In genomic region chr14:41604793-41605534, GRCh38 we compare ENCODE assay signal across 9 cellular contexts. TPM values are rescaled to one million over a fixed set of nuclear protein-coding genes. Genes with fewer than 3 reads are reported as not detected.
A peak's percentile ranks its signal among the peaks of the same experiment; 100 is the strongest.
DNase-seq lines count a peak whose midpoint lies in the region; ATAC-seq, FAIRE-seq and TF ChIP-seq lines count a peak whose summit lies in the region.
"Had no signal": no experiment of that assay in that cellular context is flagged by ENCODE, and none has a peak within 500 bp of the region (broad histone marks: within the 10 kb centered on the region; RNA-seq: fewer than 3 reads in every experiment).

No MANE protein-coding gene starts in this region.

- H3K4me3 ChIP-seq in K562 (peak overlapping the region; percentile 13; the same call in 1 of the 2 replicates), kidney (ENCODE audit: low read length in 2 of 2) (peak overlapping the region; percentile 52 to 53), stomach smooth muscle (ENCODE audit: low read length in 2 of 2) (peak overlapping the region; percentile 62 to 78)

- no peak overlapping the region for H3K27ac Mint-ChIP-seq in activated naive CD4-positive, alpha-beta T cell treated with anti-CD3 and anti-CD28 coated beads, Interleukin-2, amount 10 ng/mL, durations not matched to agents 7 days and 5 days
- H3K27ac Mint-ChIP-seq: CD4-positive, CD25-positive, alpha-beta regulatory T cell had no signal

- FAIRE-seq in K562 (lab: Jason Lieb, UNC) (no peak), kidney (lab: Jason Lieb, UNC) (no peak)

- no TSS peak for BruUV-seq in K562 (replicated peaks; lab: Mats Ljungman, UMichigan)

- intact Hi-C loops in K562 (cut with micrococcal nuclease) (no loop called here), kidney (cut with DNase I) (no loop called here)

- H3K4me1 ChIP-seq in K562 (replicated peaks in 1 of 2; ENCODE audit: control insufficient read depth in 2 of 2, insufficient read depth in 2 of 2, low read length in 2 of 2) (no peaks in the 10 kb centered on the region), kidney (ENCODE audit: control insufficient read depth in 1 of 2, insufficient read depth in 1 of 2, low read depth in 1 of 2, low read length in 2 of 2) (peaks cover 0 to 10% of the 10 kb centered on the region in 2 donors), stomach smooth muscle (ENCODE audit: control insufficient read depth, insufficient read depth, low read length) (peaks cover 23% of the 10 kb centered on the region)

- 0% methylated on average over 11 of the region's 29 CpGs for WGBS in K562 (ENCODE audit: insufficient coverage, low coverage, missing lambda C conversion rate)

- peaks cover 60% of the 10 kb centered on the region for H3K27me3 Mint-ChIP-seq in activated naive CD4-positive, alpha-beta T cell treated with anti-CD3 and anti-CD28 coated beads, Interleukin-2, amount 10 ng/mL, durations not matched to agents 7 days and 5 days

- H3K79me2 ChIP-seq in K562 (ENCODE audit: control insufficient read depth, insufficient read depth, low read length): no peaks in the 10 kb centered on the region

- no peak for TF ChIP-seq RAD21 in K562 (CRISPR knock-in tag; conservative IDR thresholded peaks at IDR 0.05 in 1 of 2, IDR thresholded peaks at IDR 0.05 in 1 of 2)

- ATAC-seq in K562 (peak; percentile 68), HG03432 (IDR thresholded peaks at IDR 0.05; ENCODE audit: unreplicated experiment) (no peak), HG02973 (IDR thresholded peaks at IDR 0.05; ENCODE audit: unreplicated experiment) (no peak)

- H3K4me1 Mint-ChIP-seq in activated naive CD4-positive, alpha-beta T cell treated with anti-CD3 and anti-CD28 coated beads, Interleukin-2, amount 10 ng/mL, durations not matched to agents 7 days and 5 days: peaks cover 24% of the 10 kb centered on the region

- H3K27ac ChIP-seq in K562 (ENCODE audit: extremely low read depth, low read depth, low read length) (no peak overlapping the region), kidney (ENCODE audit: low read depth in 2 of 2, low read length in 2 of 2) (peak overlapping the region in 1 of 2 donors; percentile 38), stomach smooth muscle (ENCODE audit: low read length) (peak overlapping the region; percentile 55)

- TF ChIP-seq POLR2A in K562 (conservative IDR thresholded peaks at IDR 0.05): no peak

- H4K20me1 ChIP-seq in K562 (replicated peaks; ENCODE audit: control insufficient read depth, insufficient read depth, low read length): no peaks in the 10 kb centered on the region

- in situ Hi-C loops in K562 (cut with MboI): no loop called here

- TF ChIP-seq CTCF in K562 (IDR thresholded peaks at IDR 0.05 in 2 of 3, conservative IDR thresholded peaks at IDR 0.05 in 1 of 3; ENCODE audit: insufficient read depth in 2 of 3, low read depth in 1 of 3, low read length in 3 of 3) (no peak), kidney (IDR thresholded peaks at IDR 0.05; ENCODE audit: borderline replicate concordance, extremely low read depth, insufficient read depth) (no peak)

- H3K27me3 ChIP-seq in K562 (ENCODE audit: control insufficient read depth in 2 of 2, insufficient read depth in 2 of 2, low read length in 2 of 2): no peaks in the 10 kb centered on the region; a peak in 1 of 5 replicates
- H3K27me3 ChIP-seq in stomach smooth muscle (ENCODE audit: control insufficient read depth in 1 of 2, insufficient read depth in 2 of 2, low read length in 2 of 2): peaks cover 33 to 39% of the 10 kb centered on the region in 2 donors

- H3K9ac ChIP-seq in K562 (ENCODE audit: insufficient read depth in 1 of 2, low read depth in 2 of 2, low read length in 2 of 2) (peak overlapping the region in 1 of 2 experiments; percentile 25; a peak in 2 of 4 replicates), kidney (ENCODE audit: low read length in 2 of 2) (no peak overlapping the region), stomach smooth muscle (ENCODE audit: low read length in 2 of 2) (peak overlapping the region; percentile 42 to 67)

- H3K9me3 ChIP-seq in K562 (replicated peaks; ENCODE audit: control insufficient read depth, insufficient read depth, low read depth, low read length) (no peaks in the 10 kb centered on the region), kidney (ENCODE audit: control insufficient read depth in 1 of 2, low read length in 2 of 2) (no peaks in the 10 kb centered on the region), stomach smooth muscle (ENCODE audit: control insufficient read depth in 2 of 2, low read length in 2 of 2) (no peaks in the 10 kb centered on the region)

- peaks cover 2% of the 10 kb centered on the region for H3K36me3 Mint-ChIP-seq in activated naive CD4-positive, alpha-beta T cell treated with anti-CD3 and anti-CD28 coated beads, Interleukin-2, amount 10 ng/mL, durations not matched to agents 7 days and 5 days
- H3K36me3 Mint-ChIP-seq: CD4-positive, CD25-positive, alpha-beta regulatory T cell had no signal

- no peak overlapping the region for H2AFZ ChIP-seq in K562 (ENCODE audit: low read depth, low read length)

- POLR2A ChIA-PET in K562 (lab: Yijun Ruan, JAX): no interaction called here

- no peaks in the 10 kb centered on the region for H3K9me1 ChIP-seq in K562 (ENCODE audit: control insufficient read depth, insufficient read depth, low read length)

- H3K4me3 Mint-ChIP-seq in activated naive CD4-positive, alpha-beta T cell treated with anti-CD3 and anti-CD28 coated beads, Interleukin-2, amount 10 ng/mL, durations not matched to agents 7 days and 5 days: no peak overlapping the region

- H3K4me2 ChIP-seq in K562 (ENCODE audit: insufficient read depth, low read length): no peak overlapping the region; the same call in 1 of the 2 replicates

- DNase-seq in activated naive CD4-positive, alpha-beta T cell treated with anti-CD3 and anti-CD28 coated beads, Interleukin-2, amount 50 U/mL, for 16 hours: peak; percentile 6
- no peak for DNase-seq in activated naive CD4-positive, alpha-beta T cell treated with anti-CD3 and anti-CD28 coated beads, Interleukin-2, amount 10 ng/mL, durations not matched to agents 7 days and 5 days
- peak in 1 of 4 experiments; percentile 23 for DNase-seq in K562 (ENCODE audit: extremely low read depth in 1 of 4, low spot score in 3 of 4)
- peak; percentile 71 for DNase-seq in kidney
- no peak for DNase-seq in SKM-1 treated with dmso at 0.1 percent for 144 hours (lab: John Stamatoyannopoulos, UW; ENCODE audit: unreplicated experiment)
- DNase-seq: CD4-positive, CD25-positive, alpha-beta regulatory T cell had no signal

- TF ChIP-seq EP300 in K562 (IDR thresholded peaks at IDR 0.05; ENCODE audit: low read length): no peak

- no peaks in the 10 kb centered on the region for H3K36me3 ChIP-seq in K562 (ENCODE audit: control insufficient read depth, insufficient read depth, low read length)
- no peaks in the 10 kb centered on the region for H3K36me3 ChIP-seq in kidney (ENCODE audit: control insufficient read depth in 1 of 2, insufficient read depth in 2 of 2, low read length in 2 of 2)
- no peaks in the 10 kb centered on the region for H3K36me3 ChIP-seq in stomach smooth muscle (ENCODE audit: control insufficient read depth in 2 of 2, insufficient read depth in 2 of 2, low read length in 2 of 2)

- H3K9me3 Mint-ChIP-seq in activated naive CD4-positive, alpha-beta T cell treated with anti-CD3 and anti-CD28 coated beads, Interleukin-2, amount 10 ng/mL, durations not matched to agents 7 days and 5 days: no peaks in the 10 kb centered on the region

- CTCF ChIA-PET in activated naive CD4-positive, alpha-beta T cell treated with anti-CD3 and anti-CD28 coated beads, Interleukin-2, amount 10 ng/mL, durations not matched to agents 7 days and 5 days (lab: Charles Lee): no interaction called here
- CTCF ChIA-PET in K562 (lab: Yijun Ruan, JAX; ENCODE audit: low intra/inter-chr PET ratio): no interaction called here

TF ChIP-seq in K562, 482 proteins besides CTCF, POLR2A, EP300 and RAD21 (continues in another document):
- no peak for TF ChIP-seq RBM17 (IDR thresholded peaks at IDR 0.05; ENCODE audit: borderline replicate concordance, low read depth, low read length)

RNA-seq across cellular contexts. Expression of gene LRFN5, which starts 1.7 kb away (rescaled TPM):
- 0.16 and 0.44 TPM in 2 replicates for total RNA-seq in K562 (2011; cell fraction: chromatin; rRNA removed; ENCODE audit: low replicate concordance)
- 0.13 and 0.17 TPM in 2 replicates for total RNA-seq in K562 (2011; cell fraction: nucleolus; rRNA removed)
- total RNA-seq in K562 (2011; cell fraction: nucleoplasm; rRNA removed): 0.22 and 0.38 TPM in 2 replicates
- total RNA-seq in K562 (2014; rRNA removed) (0.08 and 0.27 TPM in 2 replicates), K562 (2014; rRNA removed; fragmentation: Illumina TruSeq; extraction: Trizol) (0.06 and 0.11 TPM in 2 replicates), K562 (2015; rRNA removed; fragmentation: Illumina TruSeq; extraction: Trizol) (0.11 and 0.15 TPM in 2 replicates), K562 (2021) (0.16 TPM in 2 replicates), kidney (1.5 TPM)
- polyA plus RNA-seq in K562 (2011; rRNA removed) (0.07 and 0.12 TPM in 2 replicates), K562 (2014; fragmentation: Illumina TruSeq; extraction: Trizol) (0.07 and 0.08 TPM in 2 replicates), K562 (2014; fragmentation: Nextera tagmentation; extraction: Ambion mirVana) (under 1 TPM in 1 of 2 experiments, not detected in 1; 0.01 TPM), K562 (2014; rRNA removed) (0.07 TPM in 1 of 2 replicates, not detected in the other), kidney (ENCODE audit: insufficient read depth, low read depth, low replicate concordance) (2.4 TPM)
- 0.01 and 0.09 TPM in 2 replicates for polyA plus RNA-seq in K562 (2011; cell fraction: cytosol; rRNA removed)
- polyA plus RNA-seq in K562 (2011; cell fraction: nucleus; rRNA removed): 0.09 and 0.28 TPM in 2 replicates
- polyA plus RNA-seq in K562 (2012): 0.04 TPM in 1 of 2 replicates, not detected in the other
- 0.18 and 0.54 TPM in 2 replicates for polyA minus RNA-seq in K562 (2011; rRNA and poly(A)+ RNA removed)
- not detected in 2 replicates for polyA minus RNA-seq in K562 (2011; cell fraction: cytosol; rRNA and poly(A)+ RNA removed)
- polyA minus RNA-seq in K562 (2011; cell fraction: nucleus; rRNA and poly(A)+ RNA removed): 0.27 and 1.7 TPM in 2 replicates
- total RNA-seq: CD4-positive, CD25-positive, alpha-beta regulatory T cell had no signal
- polyA plus RNA-seq: CD4-positive, CD25-positive, alpha-beta regulatory T cell had no signal

Comparison
In these comparisons a context has a peak if more than half of its experiments do, and no peak if none do; other contexts are left out.
1. DNase-seq: peak in activated naive CD4-positive, alpha-beta T cell treated with anti-CD3 and anti-CD28 coated beads, Interleukin-2, amount 50 U/mL, for 16 hours (single experiment) and kidney (single experiment); none in activated naive CD4-positive, alpha-beta T cell treated with anti-CD3 and anti-CD28 coated beads, Interleukin-2, amount 10 ng/mL, durations not matched to agents 7 days and 5 days (single experiment) and SKM-1 treated with dmso at 0.1 percent for 144 hours (single experiment).
2. H3K4me3 ChIP-seq: peak in every context shown above with its lines; median percentile 70 in stomach smooth muscle; 52 in kidney; 13 in K562.
3. H3K9ac ChIP-seq: peak in stomach smooth muscle (2 of 2); none in kidney (0 of 2).